32 cellular contexts compared by ENCODE assay signal in the genomic region with DNA sequence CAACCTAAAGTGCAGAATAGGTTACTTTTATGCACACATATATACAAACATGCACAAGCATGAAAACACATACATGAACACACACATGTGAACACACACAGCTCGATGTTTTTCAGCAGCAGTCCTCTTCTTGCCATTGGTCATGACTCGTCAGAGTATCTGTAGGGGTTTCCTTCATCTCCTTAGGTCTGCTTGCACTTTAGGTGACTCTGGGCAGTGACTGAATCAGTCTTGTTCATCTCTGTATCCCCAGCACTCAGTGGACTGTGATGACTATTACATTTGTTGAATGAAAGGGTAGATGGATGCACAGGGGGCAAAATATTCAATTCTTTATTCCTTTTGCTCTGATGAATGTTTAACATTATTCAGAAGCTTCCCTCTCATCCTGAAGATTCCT. TPM values are rescaled to one million over a fixed set of nuclear protein-coding genes. Genes with fewer than 3 reads are reported as not detected.
"Had no signal": no experiment of that assay in that cellular context is flagged by ENCODE, and none has a peak within 500 bp of the region (broad histone marks: within the 10 kb centered on the region; RNA-seq: fewer than 3 reads in every experiment).

No MANE protein-coding gene starts in this region.

- H3K9me3 Mint-ChIP-seq: natural killer cell treated with Interleukin-12 subunit alpha and Interleukin-12 subunit beta and Interleukin-15 and Interleukin-18, amount 100 ng/mL, for 72 hours had no signal

- H3K27me3 ChIP-seq: colonic mucosa, gastrocnemius medialis, hepatocyte, neural progenitor cell, right atrium auricular region, stomach, testis, tibial nerve had no signal

- DNase-seq: colonic mucosa; effector CD8-positive, alpha-beta T cell; endodermal cell; foreskin fibroblast; gastrocnemius medialis; left cardiac atrium; left ventricle myocardium inferior; mesenchymal stem cell; mucosa of descending colon; naive B cell; stimulated activated CD4-positive, alpha-beta T cell treated with anti-CD3 and anti-CD28 coated beads, Interleukin-2, amount 100 ng/mL, for 24 hours; stimulated activated CD4-positive, alpha-beta T cell treated with anti-CD3 and anti-CD28 coated beads, Interleukin-4, amount 100 ng/mL, for 24 hours; stimulated activated naive CD4-positive, alpha-beta T cell treated with Interleukin-2 at 50 U/mL for 16 hours; stomach had no signal

- H3K36me3 ChIP-seq: colonic mucosa, gastrocnemius medialis, left ventricle myocardium inferior, neural progenitor cell, prostate gland, right atrium auricular region, stomach, tibial nerve had no signal

- H3K27ac Mint-ChIP-seq: dendritic cell treated with granulocyte-macrophage colony-stimulating factor and Interleukin-4, amounts not matched to agents 40 ng/mL and 50 ng/mL, for 4 days; endodermal cell; mesothelial cell of epicardium; naive B cell; natural killer cell treated with Interleukin-12 subunit alpha and Interleukin-12 subunit beta and Interleukin-15 and Interleukin-18, amount 100 ng/mL, for 72 hours; neural progenitor cell; stimulated activated effector memory CD8-positive, alpha-beta T cell treated with anti-CD3 and anti-CD28 coated beads, Interleukin-12 subunit alpha, Interleukin-12 subunit beta, amount 100 ng/mL, for 72 hours had no signal

- H3K4me3 Mint-ChIP-seq: central memory CD8-positive, alpha-beta T cell; dendritic cell treated with granulocyte-macrophage colony-stimulating factor and Interleukin-4, amounts not matched to agents 40 ng/mL and 50 ng/mL, for 4 days; endodermal cell; mesothelial cell of epicardium; naive B cell; natural killer cell treated with Interleukin-12 subunit alpha and Interleukin-12 subunit beta and Interleukin-15 and Interleukin-18, amount 100 ng/mL, for 72 hours; neural progenitor cell; stimulated activated effector memory CD8-positive, alpha-beta T cell treated with anti-CD3 and anti-CD28 coated beads, Interleukin-12 subunit alpha, Interleukin-12 subunit beta, amount 100 ng/mL, for 72 hours had no signal

- H3K9ac ChIP-seq: neural progenitor cell had no signal

- H3K27me3 Mint-ChIP-seq: central memory CD8-positive, alpha-beta T cell; dendritic cell treated with granulocyte-macrophage colony-stimulating factor and Interleukin-4, amounts not matched to agents 40 ng/mL and 50 ng/mL, for 4 days; natural killer cell treated with Interleukin-12 subunit alpha and Interleukin-12 subunit beta and Interleukin-15 and Interleukin-18, amount 100 ng/mL, for 72 hours had no signal

- H3K4me1 ChIP-seq: colonic mucosa, gastrocnemius medialis, left ventricle myocardium inferior, neural progenitor cell, prostate gland, right atrium auricular region, testis had no signal

- H3K27ac ChIP-seq: colonic mucosa, epithelial cell of prostate, gastrocnemius medialis, hepatocyte, left ventricle myocardium inferior, neural progenitor cell, prostate gland, right atrium auricular region, testis, tibial nerve had no signal

- H3K4me1 Mint-ChIP-seq: central memory CD8-positive, alpha-beta T cell; endodermal cell; mesothelial cell of epicardium; naive B cell; neural progenitor cell; stimulated activated effector memory CD8-positive, alpha-beta T cell treated with anti-CD3 and anti-CD28 coated beads, Interleukin-12 subunit alpha, Interleukin-12 subunit beta, amount 100 ng/mL, for 72 hours had no signal

- H3K9me3 ChIP-seq: colonic mucosa, gastrocnemius medialis, left ventricle myocardium inferior, mucosa of descending colon, prostate gland, right atrium auricular region, stomach, testis, tibial nerve had no signal

- H3K4me3 ChIP-seq: colonic mucosa, gastrocnemius medialis, hepatocyte, left ventricle myocardium inferior, mucosa of descending colon, neural progenitor cell, prostate gland, right atrium auricular region, stomach, testis, tibial nerve had no signal

- H3K36me3 Mint-ChIP-seq: mesothelial cell of epicardium; naive B cell; natural killer cell treated with Interleukin-12 subunit alpha and Interleukin-12 subunit beta and Interleukin-15 and Interleukin-18, amount 100 ng/mL, for 72 hours; neural progenitor cell; stimulated activated effector memory CD8-positive, alpha-beta T cell treated with anti-CD3 and anti-CD28 coated beads, Interleukin-12 subunit alpha, Interleukin-12 subunit beta, amount 100 ng/mL, for 72 hours had no signal

- ATAC-seq: esophagus mucosa; gastrocnemius medialis; mucosa of descending colon; natural killer cell treated with Interleukin-12 subunit alpha and Interleukin-12 subunit beta and Interleukin-15 and Interleukin-18, amount 100 ng/mL, for 72 hours; stimulated activated effector memory CD8-positive, alpha-beta T cell treated with anti-CD3 and anti-CD28 coated beads, Interleukin-12 subunit alpha, Interleukin-12 subunit beta, amount 100 ng/mL, for 72 hours had no signal

RNA-seq across cellular contexts. Expression of gene CBLN4, which starts 26.8 kb away (rescaled TPM):
- total RNA-seq: chondrocyte; endodermal cell; esophagus mucosa; gastrocnemius medialis; glomerular endothelial cell; kidney epithelial cell; left cardiac atrium; left ventricle myocardium inferior; lung microvascular endothelial cell; mesothelial cell of epicardium; mucosa of descending colon; natural killer cell treated with Interleukin-12 subunit alpha and Interleukin-12 subunit beta and Interleukin-15 and Interleukin-18, amount 100 ng/mL, for 72 hours; osteocyte; right atrium auricular region had no signal
